ENCODE assay signal across 11 cellular contexts in genomic region chr17:29393451-29393850, GRCh38. TPM values are rescaled to one million over a fixed set of nuclear protein-coding genes. Genes with fewer than 3 reads are reported as not detected.
A peak's percentile ranks its signal among the peaks of the same experiment; 100 is the strongest.
DNase-seq lines count a peak whose midpoint lies in the region; ATAC-seq and TF ChIP-seq lines count a peak whose summit lies in the region.
"Had no signal": no experiment of that assay in that cellular context is flagged by ENCODE, and none has a peak within 500 bp of the region (broad histone marks: within the 10 kb centered on the region; RNA-seq: fewer than 3 reads in every experiment).

No MANE protein-coding gene starts in this region.

- peak overlapping the region; percentile 51 for H3K4me3 ChIP-seq in CD4-positive, CD25-positive, alpha-beta regulatory T cell (ENCODE audit: low read depth, low read length)
- H3K4me3 ChIP-seq in Karpas-422 (ENCODE audit: low read length) (0 out of 2 replicates have a peak overlapping the region, but pooled peaks have one; percentile 10), cardiac fibroblast (replicated peaks in 1 of 2; ENCODE audit: low read depth in 2 of 2, low read length in 2 of 2) (no peak overlapping the region)
- H3K4me3 ChIP-seq in naive thymus-derived CD4-positive, alpha-beta T cell (ENCODE audit: low read length), result peak overlapping the region; percentile 4

- no peaks in the 10 kb centered on the region for H3K9me3 Mint-ChIP-seq in CD4-positive, CD25-positive, alpha-beta regulatory T cell
- no peaks in the 10 kb centered on the region for H3K9me3 Mint-ChIP-seq in naive thymus-derived CD4-positive, alpha-beta T cell

- H3K79me2 ChIP-seq in Karpas-422 (ENCODE audit: low read length), result peaks cover 77% of the 10 kb centered on the region

- H3K36me3 Mint-ChIP-seq in CD4-positive, CD25-positive, alpha-beta regulatory T cell, result peaks cover 15% of the 10 kb centered on the region
- peaks cover 0 to 13% (median 0%) of the 10 kb centered on the region in 5 donors for H3K36me3 Mint-ChIP-seq in naive thymus-derived CD4-positive, alpha-beta T cell

- ATAC-seq in CD4-positive, CD25-positive, alpha-beta regulatory T cell (ENCODE audit: low read depth in 2 of 2), result no peak
- no peak for ATAC-seq in naive thymus-derived CD4-positive, alpha-beta T cell
- ATAC-seq in omental fat pad (ENCODE audit: low FRiP score), result no peak
- ATAC-seq: foreskin keratinocyte, Panc1 had no signal

- TF ChIP-seq CTCF in cardiac fibroblast (IDR thresholded peaks at IDR 0.05; ENCODE audit: low read depth, low read length), result no peak
- no peak for TF ChIP-seq CTCF in omental fat pad (IDR thresholded peaks at IDR 0.05)

- H3K27me3 Mint-ChIP-seq in CD4-positive, CD25-positive, alpha-beta regulatory T cell, result no peaks in the 10 kb centered on the region
- peaks cover 0 to 2% (median 0%) of the 10 kb centered on the region in 5 donors for H3K27me3 Mint-ChIP-seq in naive thymus-derived CD4-positive, alpha-beta T cell

- POLR2A ChIA-PET in naive thymus-derived CD4-positive, alpha-beta T cell (lab: Charles Lee), result interaction anchor here (0.5 to 0.6 kb wide), 2 partner anchors 10 to 1137 kb away, joined by 3 to 5 read pairs; no protein-coding TSS in a partner anchor

- CTCF ChIA-PET in naive thymus-derived CD4-positive, alpha-beta T cell (lab: Charles Lee), result interaction anchor here (1.5 kb wide), 1 partner anchor 23 kb away, joined by 6 read pairs; no protein-coding TSS in a partner anchor

- H3K4me1 Mint-ChIP-seq in CD4-positive, CD25-positive, alpha-beta regulatory T cell, result peaks cover 33 to 55% (median 42%) of the 10 kb centered on the region in 4 donors
- peaks cover 36 to 54% (median 44%) of the 10 kb centered on the region in 7 donors for H3K4me1 Mint-ChIP-seq in naive thymus-derived CD4-positive, alpha-beta T cell

- peak overlapping the region; percentile 94 to 99 (median 96) for H3K4me3 Mint-ChIP-seq in CD4-positive, CD25-positive, alpha-beta regulatory T cell
- H3K4me3 Mint-ChIP-seq in naive thymus-derived CD4-positive, alpha-beta T cell, result peak overlapping the region in 9 of 10 donors; percentile 65 to 98 (median 92)

- peaks cover 11% of the 10 kb centered on the region; the same call in 1 of the 2 replicates for H4K20me1 ChIP-seq in Karpas-422 (ENCODE audit: insufficient read depth, low read depth, low read length)

- no peaks in the 10 kb centered on the region for H3K27me3 ChIP-seq in CD4-positive, CD25-positive, alpha-beta regulatory T cell (ENCODE audit: control insufficient read depth, insufficient read depth, low read length)
- H3K27me3 ChIP-seq in Karpas-422 (ENCODE audit: low read length), result no peaks in the 10 kb centered on the region
- H3K27me3 ChIP-seq in naive thymus-derived CD4-positive, alpha-beta T cell (ENCODE audit: control insufficient read depth in 2 of 2, insufficient read depth in 2 of 2, low read length in 2 of 2), result no peaks in the 10 kb centered on the region
- H3K27me3 ChIP-seq: foreskin keratinocyte had no signal

- H3K4me1 ChIP-seq in CD4-positive, CD25-positive, alpha-beta regulatory T cell (ENCODE audit: control insufficient read depth, insufficient read depth, low read length, poor library complexity, severe bottlenecking), result peaks cover 31% of the 10 kb centered on the region
- H3K4me1 ChIP-seq in Karpas-422 (ENCODE audit: low read length), result peaks cover 31% of the 10 kb centered on the region
- H3K4me1 ChIP-seq in naive thymus-derived CD4-positive, alpha-beta T cell (ENCODE audit: control insufficient read depth in 2 of 2, insufficient read depth in 2 of 2, low read length in 2 of 2), result peaks cover 14 to 25% of the 10 kb centered on the region in 2 donors

- H3K36me3 ChIP-seq in CD4-positive, CD25-positive, alpha-beta regulatory T cell (ENCODE audit: control insufficient read depth, insufficient read depth, low read length), result no peaks in the 10 kb centered on the region
- H3K36me3 ChIP-seq in Karpas-422 (ENCODE audit: insufficient read depth, low read length), result peaks cover 4% of the 10 kb centered on the region; the same call in 1 of the 2 replicates
- peaks cover 0 to 10% (median 0%) of the 10 kb centered on the region in 3 experiments for H3K36me3 ChIP-seq in naive thymus-derived CD4-positive, alpha-beta T cell (ENCODE audit: control insufficient read depth in 2 of 3, insufficient read depth in 3 of 3, low read length in 3 of 3)

- peak overlapping the region; percentile 100 for H3K4me2 ChIP-seq in Karpas-422 (ENCODE audit: low read depth, low read length, poor library complexity, severe bottlenecking)

- DNase-seq in CD4-positive, CD25-positive, alpha-beta regulatory T cell, result peak in 1 of 3 donors; percentile 18
- no peak for DNase-seq in Karpas-422
- peak; percentile 54 to 58 for DNase-seq in cardiac fibroblast (ENCODE audit: low read depth in 2 of 2)
- peak in 1 of 9 donors; percentile 2 for DNase-seq in naive thymus-derived CD4-positive, alpha-beta T cell
- no peak for DNase-seq in midbrain (lab: John Stamatoyannopoulos, UW)
- DNase-seq in substantia nigra (lab: John Stamatoyannopoulos, UW), result no peak
- no peak for DNase-seq in omental fat pad (ENCODE audit: low spot score)
- no peak for DNase-seq in NCI-H2107 treated with DMSO at 0.1 percent for 48 hours (lab: John Stamatoyannopoulos, UW; ENCODE audit: unreplicated experiment)
- DNase-seq: foreskin keratinocyte, GOT3 had no signal

- no peaks in the 10 kb centered on the region for H3K9me2 ChIP-seq in Karpas-422 (replicated peaks; ENCODE audit: insufficient read depth, low read length)

- peak overlapping the region in 2 of 3 donors; percentile 7 to 96 for H3K27ac Mint-ChIP-seq in CD4-positive, CD25-positive, alpha-beta regulatory T cell
- peak overlapping the region in 4 of 9 donors; percentile 3 to 55 (median 17) for H3K27ac Mint-ChIP-seq in naive thymus-derived CD4-positive, alpha-beta T cell

- H2AFZ ChIP-seq in Karpas-422 (ENCODE audit: low read length), result no peak overlapping the region

- no peak overlapping the region for H3K9ac ChIP-seq in Karpas-422 (ENCODE audit: low read length)

- H3K9me3 ChIP-seq in CD4-positive, CD25-positive, alpha-beta regulatory T cell (ENCODE audit: control insufficient read depth in 2 of 2, low read length in 2 of 2), result no peaks in the 10 kb centered on the region
- no peaks in the 10 kb centered on the region for H3K9me3 ChIP-seq in Karpas-422 (ENCODE audit: low read length)
- H3K9me3 ChIP-seq in naive thymus-derived CD4-positive, alpha-beta T cell (ENCODE audit: control insufficient read depth in 2 of 3, low read length in 3 of 3), result no peaks in the 10 kb centered on the region

- H3K27ac ChIP-seq in CD4-positive, CD25-positive, alpha-beta regulatory T cell (ENCODE audit: insufficient read depth, low read length, poor library complexity, severe bottlenecking), result peak overlapping the region; percentile 41
- H3K27ac ChIP-seq in Karpas-422 (ENCODE audit: low read length) (no peak overlapping the region), substantia nigra (ENCODE audit: low read depth, low read length, poor library complexity, severe bottlenecking) (no peak overlapping the region)
- H3K27ac ChIP-seq in naive thymus-derived CD4-positive, alpha-beta T cell (ENCODE audit: low read depth, low read length), result no peak overlapping the region

- intact Hi-C loops in naive thymus-derived CD4-positive, alpha-beta T cell (cut with micrococcal nuclease), result loop anchor here (5.0 to 10.0 kb wide), 3 partner anchors 369 to 1921 kb away; partner anchors contain the start of genes EVI2B (in 1 of the 2) and SSH2 (in 1 of the 2)

RNA-seq across cellular contexts. Expression of gene TAOK1, which starts 3.3 kb away (rescaled TPM):
- 68.5 TPM for total RNA-seq in CD4-positive, CD25-positive, alpha-beta regulatory T cell
- 1 to 10 TPM; 2.2 to 5.2 (median 3.1) TPM for polyA plus RNA-seq in CD4-positive, CD25-positive, alpha-beta regulatory T cell
- 39.6 and 47.5 TPM in 2 replicates for total RNA-seq in Karpas-422 (2014; rRNA removed; shearing (Covaris generic); ENCODE audit: low replicate concordance)
- 10 to 100 TPM; 62.4 to 70.1 (median 66.5) TPM for total RNA-seq in naive thymus-derived CD4-positive, alpha-beta T cell
- 1 to 10 TPM; 2.2 to 3.2 TPM for polyA plus RNA-seq in naive thymus-derived CD4-positive, alpha-beta T cell
- 10 to 100 TPM; 60.3 to 84.2 (median 64.3) TPM for total RNA-seq in omental fat pad

Comparison
In these comparisons a context has a peak if more than half of its experiments do, and no peak if none do; other contexts are left out.
1. DNase-seq: peak in cardiac fibroblast (2 of 2); none in Karpas-422 (single experiment), midbrain (single experiment), substantia nigra (0 of 49), omental fat pad (single experiment) and NCI-H2107 treated with DMSO at 0.1 percent for 48 hours (single experiment).
2. H3K4me3 ChIP-seq: peak in CD4-positive, CD25-positive, alpha-beta regulatory T cell (single experiment), Karpas-422 (single experiment) and naive thymus-derived CD4-positive, alpha-beta T cell (single experiment); none in cardiac fibroblast (0 of 2).